In the genomic region with DNA sequence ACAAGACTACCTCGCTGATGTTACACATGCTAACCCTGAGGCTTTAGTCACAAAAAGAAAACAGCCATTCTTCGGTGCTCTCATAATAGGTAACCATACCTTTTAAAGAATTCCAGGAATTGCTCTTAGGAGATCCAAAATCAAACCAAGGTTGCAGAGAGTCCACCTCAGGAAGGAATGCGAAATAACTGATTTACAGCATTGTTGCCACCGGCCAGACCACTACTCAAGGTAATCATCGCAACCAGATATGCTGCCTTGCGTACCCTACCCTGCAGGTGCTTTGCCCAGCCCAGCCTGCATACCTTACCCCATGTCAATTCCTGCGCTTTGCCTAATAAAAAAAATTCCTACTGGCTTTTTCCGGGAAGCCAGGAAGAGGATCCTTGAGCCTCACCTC, we compare ENCODE assay signal across 22 cellular contexts. TPM values are rescaled to one million over a fixed set of nuclear protein-coding genes. Genes with fewer than 3 reads are reported as not detected.
DNase-seq lines count a peak whose midpoint lies in the region; ATAC-seq and TF ChIP-seq lines count a peak whose summit lies in the region.
"Had no signal": no experiment of that assay in that cellular context is flagged by ENCODE, and none has a peak within 500 bp of the region (broad histone marks: within the 10 kb centered on the region; RNA-seq: fewer than 3 reads in every experiment).

No MANE protein-coding gene starts in this region.

- no peak for ATAC-seq in activated T-cell treated with anti-CD3 and anti-CD28 coated beads, Interleukin-2, amount 50 U/mL, for 72 hours (replicated peaks in 1 of 2)
- no peak for ATAC-seq in T-helper 17 cell

- no peak overlapping the region for H3K4me3 ChIP-seq in PC-9
- H3K4me3 ChIP-seq: transverse colon had no signal

- H3K4me2 ChIP-seq in PC-9: no peak overlapping the region
- H3K4me2 ChIP-seq: SK-N-SH had no signal

- H2AFZ ChIP-seq in PC-9: no peak overlapping the region

- H3K27ac ChIP-seq in PC-9: no peak overlapping the region
- H3K27ac ChIP-seq: transverse colon had no signal

- H3K4me3 Mint-ChIP-seq in activated T-cell treated with anti-CD3 and anti-CD28 coated beads, Interleukin-2, amount 50 U/mL, for 72 hours: no peak overlapping the region
- no peak overlapping the region for H3K4me3 Mint-ChIP-seq in T-helper 17 cell
- H3K4me3 Mint-ChIP-seq in type B pancreatic cell: peak overlapping the region; percentile 27
- H3K4me3 Mint-ChIP-seq in MCF 10A (ENCODE audit: unreplicated experiment): no peak overlapping the region

- BruUV-seq in MCF 10A (replicated peaks; lab: Mats Ljungman, UMichigan) (no TSS peak), PC-9 (replicated peaks; lab: Mats Ljungman, UMichigan) (no TSS peak)

- no peaks in the 10 kb centered on the region for H3K9me3 ChIP-seq in T-helper 17 cell (ENCODE audit: control insufficient read depth, low read length, poor library complexity, severe bottlenecking)
- no peaks in the 10 kb centered on the region for H3K9me3 ChIP-seq in PC-9 (ENCODE audit: insufficient read depth, low read depth)
- H3K9me3 ChIP-seq: SK-N-SH, transverse colon had no signal

- no peak for DNase-seq in activated T-cell treated with anti-CD3 and anti-CD28 coated beads, Interleukin-2, amount 50 U/mL, for 72 hours
- DNase-seq in activated T-cell treated with anti-CD3 and anti-CD28 coated beads for 4 hours: no peak
- no peak for DNase-seq in T-helper 17 cell
- DNase-seq in islet precursor cell: peak; percentile 91
- no peak for DNase-seq in type B pancreatic cell (ENCODE audit: extremely low spot score, unreplicated experiment)
- no peak for DNase-seq in DMS 273 treated with DMSO at 0.1 percent for 48 hours (lab: John Stamatoyannopoulos, UW)
- DNase-seq in MCF 10A (ENCODE audit: unreplicated experiment): no peak
- DNase-seq in PC-9: no peak
- DNase-seq: activated CD4-positive, alpha-beta T cell treated with anti-CD3 and anti-CD28 coated beads for 48 hours; cerebellar nuclear complex; EL; head of caudate nucleus; MM.1S; NCI-H1417 treated with DMSO at 0.1 percent for 48 hours; NCI-H2081 treated with DMSO at 0.1 percent for 48 hours; NCI-H446; NCI-H82; posterior cingulate gyrus; SK-N-SH; T-helper 2 cell; transverse colon had no signal

- no peaks in the 10 kb centered on the region for H3K4me1 ChIP-seq in PC-9 (replicated peaks; ENCODE audit: insufficient read depth)

- no peaks in the 10 kb centered on the region for H3K27me3 ChIP-seq in PC-9 (ENCODE audit: insufficient read depth, low read depth)
- H3K27me3 ChIP-seq: transverse colon had no signal

- no peaks in the 10 kb centered on the region for H3K9me3 Mint-ChIP-seq in activated T-cell treated with anti-CD3 and anti-CD28 coated beads, Interleukin-2, amount 50 U/mL, for 72 hours
- H3K9me3 Mint-ChIP-seq in type B pancreatic cell: no peaks in the 10 kb centered on the region
- H3K9me3 Mint-ChIP-seq in MCF 10A (ENCODE audit: unreplicated experiment): no peaks in the 10 kb centered on the region
- H3K9me3 Mint-ChIP-seq: activated T-helper 2 cell treated with anti-CD3 and anti-CD28 coated beads, Interferon-gamma antibody, Interleukin-2, Interleukin-4, amounts not matched to agents 10 μg/mL and 5 μg/mL and 100 μg/mL, durations not matched to agents 14 hours and 24 hours and 36 hours had no signal

- peaks cover 9 to 32% of the 10 kb centered on the region in 2 donors for H3K36me3 Mint-ChIP-seq in activated T-cell treated with anti-CD3 and anti-CD28 coated beads, Interleukin-2, amount 50 U/mL, for 72 hours (ENCODE audit: insufficient read depth in 2 of 2)
- peaks cover 8% of the 10 kb centered on the region for H3K36me3 Mint-ChIP-seq in T-helper 17 cell (ENCODE audit: low read depth)
- peaks cover 30% of the 10 kb centered on the region for H3K36me3 Mint-ChIP-seq in type B pancreatic cell
- peaks cover 26% of the 10 kb centered on the region for H3K36me3 Mint-ChIP-seq in MCF 10A (ENCODE audit: insufficient read depth, unreplicated experiment)

- H3K79me2 ChIP-seq in PC-9 (ENCODE audit: low read depth): peaks cover 98% of the 10 kb centered on the region

- intact Hi-C loops in MCF 10A (cut with micrococcal nuclease): no loop called here
- intact Hi-C loops in PC-9 (cut with micrococcal nuclease; ENCODE audit: unreplicated experiment): loop anchor here (5.0 kb wide), 1 partner anchor 88 kb away; no protein-coding TSS in a partner anchor

- H3K27ac Mint-ChIP-seq in activated T-cell treated with anti-CD3 and anti-CD28 coated beads, Interleukin-2, amount 50 U/mL, for 72 hours: peak overlapping the region; percentile 57
- H3K27ac Mint-ChIP-seq in T-helper 17 cell: peak overlapping the region; percentile 75
- peak overlapping the region; percentile 82 for H3K27ac Mint-ChIP-seq in type B pancreatic cell
- no peak overlapping the region for H3K27ac Mint-ChIP-seq in MCF 10A (ENCODE audit: low read depth, unreplicated experiment)

- H4K20me1 ChIP-seq in PC-9 (ENCODE audit: insufficient read depth): peaks cover 89% of the 10 kb centered on the region

- TF ChIP-seq CTCF in type B pancreatic cell (conservative IDR thresholded peaks at IDR 0.05): no peak
- no peak for TF ChIP-seq CTCF in MCF 10A (IDR thresholded peaks at IDR 0.05; ENCODE audit: unreplicated experiment)
- no peak for TF ChIP-seq CTCF in PC-9 (conservative IDR thresholded peaks at IDR 0.05)

- peaks cover 52% of the 10 kb centered on the region for H3K4me1 Mint-ChIP-seq in activated T-cell treated with anti-CD3 and anti-CD28 coated beads, Interleukin-2, amount 50 U/mL, for 72 hours (ENCODE audit: low read depth)
- H3K4me1 Mint-ChIP-seq in T-helper 17 cell: peaks cover 59% of the 10 kb centered on the region
- no peaks in the 10 kb centered on the region for H3K4me1 Mint-ChIP-seq in type B pancreatic cell (ENCODE audit: unreplicated experiment)
- peaks cover 5% of the 10 kb centered on the region for H3K4me1 Mint-ChIP-seq in MCF 10A (ENCODE audit: insufficient read depth, unreplicated experiment)

- POLR2A ChIA-PET in MCF 10A (lab: Yijun Ruan, JAX) (no interaction called here), PC-9 (lab: Charles Lee; ENCODE audit: unreplicated experiment) (no interaction called here)

- CTCF ChIA-PET in MCF 10A (lab: Yijun Ruan, JAX): no interaction called here
- CTCF ChIA-PET in PC-9 (lab: Charles Lee): no interaction called here

- peaks cover 30% of the 10 kb centered on the region; the same call in 1 of the 2 replicates for H3K36me3 ChIP-seq in PC-9 (ENCODE audit: low read depth)

- no peaks in the 10 kb centered on the region for H3K9me2 ChIP-seq in PC-9 (ENCODE audit: insufficient read depth)
- H3K9me2 ChIP-seq: SK-N-SH had no signal

- peaks cover 27% of the 10 kb centered on the region; the same call in 1 of the 2 replicates for H3F3A ChIP-seq in PC-9 (ENCODE audit: insufficient read depth, low read depth)

- no peaks in the 10 kb centered on the region for H3K27me3 Mint-ChIP-seq in activated T-cell treated with anti-CD3 and anti-CD28 coated beads, Interleukin-2, amount 50 U/mL, for 72 hours (ENCODE audit: low read depth)
- no peaks in the 10 kb centered on the region for H3K27me3 Mint-ChIP-seq in T-helper 17 cell
- no peaks in the 10 kb centered on the region for H3K27me3 Mint-ChIP-seq in type B pancreatic cell
- no peaks in the 10 kb centered on the region for H3K27me3 Mint-ChIP-seq in MCF 10A (ENCODE audit: insufficient read depth, unreplicated experiment)

RNA-seq across cellular contexts. Expression of a gene that starts 27.0 kb away (rescaled TPM):
- total RNA-seq in activated T-cell treated with anti-CD3 and anti-CD28 coated beads, Interleukin-2, amount 50 U/mL, for 72 hours: 10 to 100 TPM; 59.0 to 61.4 TPM
- total RNA-seq in T-helper 17 cell (10 to 100 TPM; 63.3 to 66.3 TPM), type B pancreatic cell (ENCODE audit: low replicate concordance) (47.5 and 51.8 TPM in 2 replicates), MCF 10A (2022) (33.3 and 36.5 TPM in 2 replicates), PC-9 (2021) (50.7 and 74.1 TPM in 2 replicates)
